Comparison of ENCODE assay signal across 9 cellular contexts in the genomic region with DNA sequence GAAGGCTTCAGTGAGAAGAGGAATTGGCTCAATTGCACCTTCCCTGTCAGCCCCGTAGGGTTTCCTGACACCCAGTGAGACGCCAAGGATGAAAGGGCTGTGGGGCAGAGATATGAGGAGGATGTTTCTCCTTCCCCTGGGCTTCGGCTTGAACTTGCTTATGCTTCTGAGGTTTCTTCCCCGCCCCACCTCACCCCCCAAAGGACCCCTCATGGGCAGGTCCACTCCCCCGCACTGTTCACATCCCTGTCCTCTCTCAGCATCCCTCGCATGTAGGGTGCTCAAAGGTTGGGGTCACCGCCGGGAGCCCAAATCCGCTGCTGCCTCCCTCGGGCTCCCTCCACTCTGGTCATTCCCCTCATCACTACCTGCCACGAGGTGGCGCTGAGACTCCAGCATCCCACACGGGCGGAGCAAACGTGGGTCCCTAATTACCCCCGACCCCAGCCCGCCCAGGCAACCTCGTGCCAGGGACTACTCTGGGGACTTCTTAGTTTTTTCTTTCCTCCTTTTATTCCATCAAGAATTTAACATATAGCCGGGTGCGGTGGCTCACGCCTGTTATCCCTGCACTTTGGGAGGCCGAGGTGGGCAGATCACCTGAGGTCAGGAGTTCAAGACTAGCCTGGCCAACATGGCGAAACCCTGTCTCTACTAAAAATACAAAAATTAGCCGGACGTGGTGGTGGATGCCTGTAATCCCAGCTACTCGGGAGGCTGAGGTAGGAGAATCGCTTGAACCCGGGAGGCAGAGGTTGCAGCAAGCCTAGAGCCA. TPM values are rescaled to one million over a fixed set of nuclear protein-coding genes. Genes with fewer than 3 reads are reported as not detected.
DNase-seq lines count a peak whose midpoint lies in the region; ATAC-seq and TF ChIP-seq lines count a peak whose summit lies in the region.
"Had no signal": no experiment of that assay in that cellular context is flagged by ENCODE, and none has a peak within 500 bp of the region (broad histone marks: within the 10 kb centered on the region; RNA-seq: fewer than 3 reads in every experiment).

No MANE protein-coding gene starts in this region.

- DNase-seq in D341Med (ENCODE audit: low spot score) (peak; percentile 79), LHCN-M2 (ENCODE audit: low read depth) (peak; percentile 29), cerebellar cortex (ENCODE audit: low spot score) (peak; percentile 53), lower leg skin (ENCODE audit: low spot score in 2 of 2) (peak; percentile 47 to 91)
- DNase-seq in activated CD4-positive, CD25-positive, alpha-beta regulatory T cell treated with anti-CD3 and anti-CD28 coated beads, Interleukin-2, amount 50 U/mL, for 72 hours, result peak; percentile 73
- DNase-seq in stimulated activated CD8-positive, alpha-beta memory T cell treated with anti-CD3 and anti-CD28 coated beads, Interleukin-4, amount 100 ng/mL, for 24 hours (ENCODE audit: low read depth), result peak; percentile 55

- intact Hi-C loops in lower leg skin (cut with DNase I; ENCODE audit: low total_unique reads), result no loop called here

- no peak for TF ChIP-seq POLR2A in lower leg skin (IDR thresholded peaks at IDR 0.05)

- no peak overlapping the region for H3K4me3 ChIP-seq in lower leg skin (ENCODE audit: low read depth, poor library complexity, severe bottlenecking)

- ATAC-seq in GM18867 (IDR thresholded peaks at IDR 0.05; ENCODE audit: unreplicated experiment), result no peak
- no peak for ATAC-seq in GM18861 (IDR thresholded peaks at IDR 0.05; ENCODE audit: unreplicated experiment)

- 26% methylated on average over 28 of the region's 28 CpGs for WGBS in lower leg skin, 2 donors

- peak in 1 of 3 donors; percentile 62 for TF ChIP-seq CTCF in lower leg skin (IDR thresholded peaks at IDR 0.05)

RNA-seq across cellular contexts. Expression of gene TRARG1, which starts 3.3 kb away (rescaled TPM):
- total RNA-seq in LHCN-M2 (2014; rRNA removed), result not detected in 2 replicates
- polyA plus RNA-seq in LHCN-M2 (2012), result not detected
- total RNA-seq in lower leg skin, result 1 to 10 TPM in 3 of 4 donors, under 1 TPM in 1; 0.78 to 5.4 (median 3.2) TPM
- total RNA-seq: temporal lobe had no signal

RNA-seq across cellular contexts. Expression of gene BHLHA9, which starts 5.9 kb away (rescaled TPM):
- not detected in 2 replicates for total RNA-seq in LHCN-M2 (2014; rRNA removed)
- polyA plus RNA-seq in LHCN-M2 (2012), result not detected
- total RNA-seq in lower leg skin, result not detected

Comparison
In these comparisons a context has a peak if more than half of its experiments do, and no peak if none do; other contexts are left out.
1. DNase-seq: peak in every context shown above with its lines; median percentile 79 in D341Med; 73 in activated CD4-positive, CD25-positive, alpha-beta regulatory T cell treated with anti-CD3 and anti-CD28 coated beads, Interleukin-2, amount 50 U/mL, for 72 hours; 69 in lower leg skin; 55 in stimulated activated CD8-positive, alpha-beta memory T cell treated with anti-CD3 and anti-CD28 coated beads, Interleukin-4, amount 100 ng/mL, for 24 hours; 53 in cerebellar cortex; 29 in LHCN-M2.